14 cellular contexts compared by ENCODE assay signal in the genomic region with DNA sequence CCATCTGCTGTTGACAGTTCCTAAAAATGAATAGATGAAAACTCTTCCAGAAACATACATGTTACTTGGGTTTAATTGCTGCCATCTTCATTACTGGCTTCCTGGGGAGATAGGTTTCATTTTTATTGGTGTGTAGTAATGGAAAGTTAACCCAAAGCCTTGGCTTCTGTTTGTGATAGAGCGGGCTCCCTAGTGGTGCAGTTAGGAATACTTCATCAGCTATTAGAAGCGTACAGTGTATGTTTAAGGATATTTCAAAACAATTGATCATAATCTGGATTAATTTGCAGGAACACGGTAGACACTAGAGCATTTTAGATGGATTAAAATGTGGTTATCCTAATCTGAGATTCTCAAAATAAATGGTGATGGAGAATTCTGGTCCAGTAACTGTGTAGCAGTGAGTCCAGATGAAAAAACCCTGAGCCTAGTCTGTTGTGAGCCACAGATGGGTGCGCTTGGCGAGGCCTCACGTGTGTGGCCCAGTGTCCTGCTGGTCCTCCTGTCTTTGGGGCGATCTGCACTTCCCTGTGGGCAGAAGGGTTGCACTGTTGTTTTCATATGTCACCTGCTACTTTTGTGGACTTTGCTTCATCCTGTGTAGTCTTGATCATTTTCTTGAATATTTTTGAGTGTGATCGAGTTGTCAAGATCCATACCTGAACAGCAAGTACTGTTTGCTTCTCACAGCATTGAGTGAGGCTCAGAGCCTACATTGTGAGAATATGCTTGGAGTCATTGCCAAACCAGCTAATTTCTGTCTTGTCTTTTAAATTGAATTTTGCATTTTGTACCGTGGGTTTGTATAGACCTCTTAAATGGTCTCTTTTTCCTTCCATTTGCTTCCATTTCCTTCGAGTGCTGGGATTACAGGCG. TPM values are rescaled to one million over a fixed set of nuclear protein-coding genes. Genes with fewer than 3 reads are reported as not detected.
DNase-seq lines count a peak whose midpoint lies in the region; ATAC-seq and TF ChIP-seq lines count a peak whose summit lies in the region.
"Had no signal": no experiment of that assay in that cellular context is flagged by ENCODE, and none has a peak within 500 bp of the region (broad histone marks: within the 10 kb centered on the region; RNA-seq: fewer than 3 reads in every experiment).

No MANE protein-coding gene starts in this region.

- no peaks in the 10 kb centered on the region for H3K9me3 ChIP-seq in CD4-positive, alpha-beta memory T cell (ENCODE audit: control insufficient read depth in 1 of 2, low read length in 2 of 2)

- H3K9me3 Mint-ChIP-seq in CD4-positive, alpha-beta memory T cell: no peaks in the 10 kb centered on the region
- no peaks in the 10 kb centered on the region for H3K9me3 Mint-ChIP-seq in activated CD8-positive, alpha-beta T cell treated with anti-CD3 and anti-CD28 coated beads for 36 hours
- no peaks in the 10 kb centered on the region for H3K9me3 Mint-ChIP-seq in T-cell
- H3K9me3 Mint-ChIP-seq: CD8-positive, alpha-beta memory T cell; HFFc6; mesothelial cell of epicardium had no signal

- H3K36me3 Mint-ChIP-seq in CD4-positive, alpha-beta memory T cell: peaks cover 45 to 75% of the 10 kb centered on the region in 2 donors
- peaks cover 54% of the 10 kb centered on the region for H3K36me3 Mint-ChIP-seq in activated CD8-positive, alpha-beta T cell treated with anti-CD3 and anti-CD28 coated beads for 36 hours (ENCODE audit: low read depth)
- H3K36me3 Mint-ChIP-seq in T-cell: peaks cover 47% of the 10 kb centered on the region

- POLR2A ChIA-PET in CD4-positive, alpha-beta memory T cell (lab: Charles Lee; ENCODE audit: partially characterized antibody): interaction anchor here (1.1 kb wide), 1 partner anchor 169 kb away, joined by 3 read pairs; no protein-coding TSS in a partner anchor
- POLR2A ChIA-PET in activated CD8-positive, alpha-beta T cell treated with anti-CD3 and anti-CD28 coated beads for 36 hours (lab: Charles Lee): interaction anchor here (0.9 kb wide), 1 partner anchor 175 kb away, joined by 3 read pairs; no protein-coding TSS in a partner anchor
- POLR2A ChIA-PET in T-cell (lab: Charles Lee): interaction anchor here in 1 of 2 donors (0.6 kb wide), 1 partner anchor 346 kb away, joined by 3 read pairs; no protein-coding TSS in a partner anchor

- H3K27me3 ChIP-seq in CD4-positive, alpha-beta memory T cell (ENCODE audit: insufficient read depth, low read length): no peaks in the 10 kb centered on the region
- no peaks in the 10 kb centered on the region for H3K27me3 ChIP-seq in foreskin keratinocyte
- H3K27me3 ChIP-seq: dorsolateral prefrontal cortex had no signal

- peak overlapping the region in 5 of 7 donors; percentile 1 to 89 (median 37) for H3K27ac Mint-ChIP-seq in CD4-positive, alpha-beta memory T cell
- peak overlapping the region; percentile 22 for H3K27ac Mint-ChIP-seq in activated CD8-positive, alpha-beta T cell treated with anti-CD3 and anti-CD28 coated beads for 36 hours
- H3K27ac Mint-ChIP-seq in T-cell: no peak overlapping the region
- H3K27ac Mint-ChIP-seq: HFFc6, mesothelial cell of epicardium had no signal

- peaks cover 26% of the 10 kb centered on the region for H3K4me1 ChIP-seq in CD4-positive, alpha-beta memory T cell (ENCODE audit: insufficient read depth, low read length)
- no peaks in the 10 kb centered on the region for H3K4me1 ChIP-seq in foreskin keratinocyte
- H3K4me1 ChIP-seq: parathyroid adenoma had no signal

- peaks cover 23 to 33% (median 27%) of the 10 kb centered on the region in 4 donors for H3K4me1 Mint-ChIP-seq in CD4-positive, alpha-beta memory T cell
- peaks cover 36% of the 10 kb centered on the region for H3K4me1 Mint-ChIP-seq in activated CD8-positive, alpha-beta T cell treated with anti-CD3 and anti-CD28 coated beads for 36 hours (ENCODE audit: low read depth)
- peaks cover 27 to 32% (median 28%) of the 10 kb centered on the region in 3 donors for H3K4me1 Mint-ChIP-seq in T-cell

- no peak overlapping the region for H3K27ac ChIP-seq in CD4-positive, alpha-beta memory T cell (ENCODE audit: low read depth, low read length)
- H3K27ac ChIP-seq in foreskin keratinocyte: no peak overlapping the region
- H3K27ac ChIP-seq: parathyroid adenoma had no signal

- CTCF ChIA-PET in CD4-positive, alpha-beta memory T cell (lab: Charles Lee; ENCODE audit: partially characterized antibody): interaction anchor here (0.6 to 11.0 kb wide), 14 partner anchors 10 to 840 kb away, joined by 3 to 214 read pairs (median 5); a partner anchor contains a TSS
- CTCF ChIA-PET in activated CD8-positive, alpha-beta T cell treated with anti-CD3 and anti-CD28 coated beads for 36 hours (lab: Charles Lee): interaction anchor here (0.6 to 9.0 kb wide), 33 partner anchors 8 to 387 kb away, joined by 3 to 158 read pairs (median 4); a partner anchor contains a TSS
- CTCF ChIA-PET in T-cell (lab: Charles Lee): interaction anchor here (0.6 to 3.5 kb wide), 7 partner anchors 12 to 841 kb away, joined by 3 to 49 read pairs (median 3); no protein-coding TSS in a partner anchor

- no peak for DNase-seq in CD4-positive, alpha-beta memory T cell
- DNase-seq in activated CD8-positive, alpha-beta T cell treated with anti-CD3 and anti-CD28 coated beads for 36 hours: no peak
- no peak for DNase-seq in foreskin keratinocyte
- DNase-seq in T-cell: no peak
- no peak for DNase-seq in DMS 273 (lab: John Stamatoyannopoulos, UW; ENCODE audit: unreplicated experiment)
- DNase-seq in NCI-H774 (lab: John Stamatoyannopoulos, UW): no peak
- DNase-seq: GF-D8 had no signal

- no peaks in the 10 kb centered on the region for H3K27me3 Mint-ChIP-seq in CD4-positive, alpha-beta memory T cell
- no peaks in the 10 kb centered on the region for H3K27me3 Mint-ChIP-seq in activated CD8-positive, alpha-beta T cell treated with anti-CD3 and anti-CD28 coated beads for 36 hours
- H3K27me3 Mint-ChIP-seq in T-cell: no peaks in the 10 kb centered on the region
- H3K27me3 Mint-ChIP-seq: CD8-positive, alpha-beta memory T cell had no signal

- no peak for TF ChIP-seq CTCF in activated CD8-positive, alpha-beta T cell treated with anti-CD3 and anti-CD28 coated beads for 36 hours (IDR thresholded peaks at IDR 0.05)
- no peak for TF ChIP-seq CTCF in foreskin keratinocyte (conservative IDR thresholded peaks at IDR 0.05)

- peaks cover 58% of the 10 kb centered on the region for H3K36me3 ChIP-seq in CD4-positive, alpha-beta memory T cell (ENCODE audit: insufficient read depth, low read length)

- H3K4me3 ChIP-seq in CD4-positive, alpha-beta memory T cell (ENCODE audit: low read length in 2 of 2): no peak overlapping the region
- H3K4me3 ChIP-seq: dorsolateral prefrontal cortex had no signal

- intact Hi-C loops in CD4-positive, alpha-beta memory T cell (cut with micrococcal nuclease): loop anchor here (1.0 kb wide), 3 partner anchors 169 to 840 kb away; no protein-coding TSS in a partner anchor
- intact Hi-C loops in activated CD8-positive, alpha-beta T cell treated with anti-CD3 and anti-CD28 coated beads for 36 hours (cut with micrococcal nuclease): loop anchor here (1.0 to 10.0 kb wide), 2 partner anchors 123 to 169 kb away; a partner anchor contains a TSS

- no peak overlapping the region for H3K4me3 Mint-ChIP-seq in CD4-positive, alpha-beta memory T cell
- no peak overlapping the region for H3K4me3 Mint-ChIP-seq in activated CD8-positive, alpha-beta T cell treated with anti-CD3 and anti-CD28 coated beads for 36 hours
- H3K4me3 Mint-ChIP-seq in T-cell: no peak overlapping the region
- H3K4me3 Mint-ChIP-seq: HFFc6, mesothelial cell of epicardium had no signal

- peak; percentile 24 for ATAC-seq in GM21526 (IDR thresholded peaks at IDR 0.05; ENCODE audit: low FRiP score, unreplicated experiment)
- ATAC-seq in activated CD8-positive, alpha-beta T cell treated with anti-CD3 and anti-CD28 coated beads for 36 hours: no peak
- ATAC-seq in foreskin keratinocyte: peak; percentile 36
- no peak for ATAC-seq in T-cell (replicated peaks in 1 of 4)
- no peak for ATAC-seq in GM19023 (IDR thresholded peaks at IDR 0.05; ENCODE audit: unreplicated experiment)

RNA-seq across cellular contexts. Expression of a gene that starts 44.5 kb away (rescaled TPM):
- total RNA-seq in CD4-positive, alpha-beta memory T cell: not detected
- under 1 TPM in 1 of 2 donors, not detected in 1; 0.03 TPM for polyA plus RNA-seq in CD4-positive, alpha-beta memory T cell
- not detected for total RNA-seq in activated CD8-positive, alpha-beta T cell treated with anti-CD3 and anti-CD28 coated beads for 36 hours
- total RNA-seq in foreskin keratinocyte (0.11 TPM in 1 of 2 replicates, not detected in the other), T-cell (under 1 TPM in 1 of 5 donors, not detected in 4; 0.06 TPM)
- polyA plus RNA-seq in foreskin keratinocyte: 0.01 and 0.06 TPM in 2 replicates
- total RNA-seq: CD8-positive, alpha-beta memory T cell; HFFc6 had no signal
- polyA plus RNA-seq: CD8-positive, alpha-beta memory T cell had no signal

Comparison
In these comparisons a context has a peak if more than half of its experiments do, and no peak if none do; other contexts are left out.
1. H3K27ac Mint-ChIP-seq: peak in CD4-positive, alpha-beta memory T cell (5 of 7) and activated CD8-positive, alpha-beta T cell treated with anti-CD3 and anti-CD28 coated beads for 36 hours (single experiment); none in T-cell (0 of 2).
2. ATAC-seq: peak in GM21526 (single experiment) and foreskin keratinocyte (single experiment); none in activated CD8-positive, alpha-beta T cell treated with anti-CD3 and anti-CD28 coated beads for 36 hours (single experiment), T-cell (0 of 4) and GM19023 (single experiment).